In genomic region chr10:122514045-122514840, GRCh38 we compare ENCODE assay signal across 31 cellular contexts. TPM values are rescaled to one million over a fixed set of nuclear protein-coding genes. Genes with fewer than 3 reads are reported as not detected.
DNase-seq lines count a peak whose midpoint lies in the region; ATAC-seq and TF ChIP-seq lines count a peak whose summit lies in the region.
"Had no signal": no experiment of that assay in that cellular context is flagged by ENCODE, and none has a peak within 500 bp of the region (broad histone marks: within the 10 kb centered on the region; RNA-seq: fewer than 3 reads in every experiment).

No MANE protein-coding gene starts in this region.

- no peak overlapping the region for H3K4me3 Mint-ChIP-seq in MCF 10A (ENCODE audit: unreplicated experiment)
- H3K4me3 Mint-ChIP-seq: activated CD4-positive, alpha-beta T cell treated with anti-CD3 and anti-CD28 coated beads for 36 hours; activated T-cell treated with anti-CD3 and anti-CD28 coated beads, Interleukin-2, amount 50 U/mL, for 4 hours; natural killer cell treated with Interleukin-12 subunit alpha and Interleukin-12 subunit beta and Interleukin-15 and Interleukin-18, amount 100 ng/mL, for 72 hours had no signal

- DNase-seq in MCF 10A (ENCODE audit: unreplicated experiment), result no peak
- DNase-seq in breast epithelium (ENCODE audit: low spot score in 2 of 2), result no peak
- peak; percentile 56 for DNase-seq in brain microvascular endothelial cell
- DNase-seq in lower lobe of right lung, result no peak
- DNase-seq in inferior parietal cortex (ENCODE audit: extremely low spot score), result no peak
- DNase-seq: activated CD4-positive, alpha-beta T cell treated with anti-CD3 and anti-CD28 coated beads for 36 hours; activated naive CD4-positive, alpha-beta T cell treated with Interleukin-2 at 50 U/mL for 16 hours; activated T-cell treated with anti-CD3 and anti-CD28 coated beads, Interleukin-2, amount 50 U/mL, for 4 hours; DMS79 treated with DMSO at 0.1 percent for 48 hours; effector memory CD4-positive, alpha-beta T cell; KBM-7; NCI-H1048; NCI-H187; NCI-H2227 treated with DMSO at 0.1 percent for 48 hours; NCI-H82; pancreas; SIG-M5; T-helper 1 cell had no signal

- no peak for TF ChIP-seq POLR2A in breast epithelium (IDR thresholded peaks at IDR 0.05)
- TF ChIP-seq POLR2A in gastroesophageal sphincter (IDR thresholded peaks at IDR 0.05), result no peak

- peaks cover 75% of the 10 kb centered on the region for H3K36me3 Mint-ChIP-seq in MCF 10A (ENCODE audit: insufficient read depth, unreplicated experiment)
- H3K36me3 Mint-ChIP-seq: natural killer cell treated with Interleukin-12 subunit alpha and Interleukin-12 subunit beta and Interleukin-15 and Interleukin-18, amount 100 ng/mL, for 72 hours had no signal

- POLR2A ChIA-PET in MCF 10A (lab: Yijun Ruan, JAX), result interaction anchor here (0.5 to 2.3 kb wide), 5 partner anchors 10 to 216 kb away, joined by 3 to 10 read pairs (median 4); partner anchors contain the start of gene PLEKHA1

- TF ChIP-seq CTCF in MCF 10A (IDR thresholded peaks at IDR 0.05; ENCODE audit: unreplicated experiment), result no peak
- no peak for TF ChIP-seq CTCF in breast epithelium (IDR thresholded peaks at IDR 0.05)
- TF ChIP-seq CTCF in brain microvascular endothelial cell (IDR thresholded peaks at IDR 0.05; ENCODE audit: low read depth, low read length, missing control alignments), result no peak
- TF ChIP-seq CTCF in gastroesophageal sphincter (IDR thresholded peaks at IDR 0.05), result no peak
- TF ChIP-seq CTCF in lower lobe of right lung (IDR thresholded peaks at IDR 0.05), result no peak

- no peaks in the 10 kb centered on the region for H3K9me3 ChIP-seq in breast epithelium
- no peaks in the 10 kb centered on the region for H3K9me3 ChIP-seq in gastroesophageal sphincter
- no peaks in the 10 kb centered on the region for H3K9me3 ChIP-seq in lower lobe of right lung
- H3K9me3 ChIP-seq: esophagus muscularis mucosa, pancreas, thoracic aorta had no signal

- H3K27ac ChIP-seq in breast epithelium (no peak overlapping the region), brain microvascular endothelial cell (no peak overlapping the region), gastroesophageal sphincter (peak overlapping the region in 3 of 4 donors; percentile 12 to 42 (median 32)), temporal lobe (ENCODE audit: low read depth, low read length) (peak overlapping the region; percentile 47), lower lobe of right lung (no peak overlapping the region)
- H3K27ac ChIP-seq: 22Rv1, pancreas, thoracic aorta had no signal

- no peak for TF ChIP-seq EP300 in gastroesophageal sphincter (IDR thresholded peaks at IDR 0.05)

- no peak overlapping the region for H3K27ac Mint-ChIP-seq in MCF 10A (ENCODE audit: low read depth, unreplicated experiment)
- H3K27ac Mint-ChIP-seq: activated CD4-positive, alpha-beta T cell treated with anti-CD3 and anti-CD28 coated beads for 36 hours; natural killer cell treated with Interleukin-12 subunit alpha and Interleukin-12 subunit beta and Interleukin-15 and Interleukin-18, amount 100 ng/mL, for 72 hours had no signal

- H3K27me3 ChIP-seq in breast epithelium (no peaks in the 10 kb centered on the region), brain microvascular endothelial cell (replicated peaks) (no peaks in the 10 kb centered on the region), gastroesophageal sphincter (no peaks in the 10 kb centered on the region), lower lobe of right lung (ENCODE audit: low read depth) (no peaks in the 10 kb centered on the region)
- H3K27me3 ChIP-seq: esophagus muscularis mucosa, pancreas had no signal

- H3K9me3 Mint-ChIP-seq in MCF 10A (ENCODE audit: unreplicated experiment), result no peaks in the 10 kb centered on the region
- H3K9me3 Mint-ChIP-seq: activated T-cell treated with anti-CD3 and anti-CD28 coated beads, Interleukin-2, amount 50 U/mL, for 4 hours; natural killer cell treated with Interleukin-12 subunit alpha and Interleukin-12 subunit beta and Interleukin-15 and Interleukin-18, amount 100 ng/mL, for 72 hours had no signal

- intact Hi-C loops in MCF 10A (cut with micrococcal nuclease) (loop anchor here (5.0 kb wide), 1 partner anchor 53 kb away; no protein-coding TSS in a partner anchor), breast epithelium (cut with DNase I; ENCODE audit: low total_unique reads) (no loop called here), lower lobe of right lung (cut with DNase I) (no loop called here)

- in situ Hi-C loops in brain microvascular endothelial cell (cut with HindIII; ENCODE audit: low pct_ligation_motif_present, low sequenced_read_pairs), result no loop called here

- H3K4me3 ChIP-seq in breast epithelium, result no peak overlapping the region
- H3K4me3 ChIP-seq in brain microvascular endothelial cell (ENCODE audit: low read depth, low read length), result no peak overlapping the region
- H3K4me3 ChIP-seq in gastroesophageal sphincter, result no peak overlapping the region
- no peak overlapping the region for H3K4me3 ChIP-seq in lower lobe of right lung
- H3K4me3 ChIP-seq: esophagus muscularis mucosa, GM12878, pancreas, thoracic aorta had no signal

- H3K4me1 ChIP-seq in breast epithelium (no peaks in the 10 kb centered on the region), gastroesophageal sphincter (peaks cover 0 to 12% (median 0%) of the 10 kb centered on the region in 3 donors), lower lobe of right lung (no peaks in the 10 kb centered on the region)
- H3K4me1 ChIP-seq: esophagus muscularis mucosa, pancreas had no signal

- peaks cover 21% of the 10 kb centered on the region for H3K4me1 Mint-ChIP-seq in MCF 10A (ENCODE audit: insufficient read depth, unreplicated experiment)

- H3K36me3 ChIP-seq in breast epithelium, result no peaks in the 10 kb centered on the region
- no peaks in the 10 kb centered on the region for H3K36me3 ChIP-seq in brain microvascular endothelial cell (replicated peaks)
- peaks cover 0 to 89% of the 10 kb centered on the region in 2 donors for H3K36me3 ChIP-seq in gastroesophageal sphincter
- peaks cover 19% of the 10 kb centered on the region for H3K36me3 ChIP-seq in lower lobe of right lung
- H3K36me3 ChIP-seq: pancreas had no signal

- ATAC-seq in gastroesophageal sphincter (no peak), lower lobe of right lung (no peak), HG03457 (IDR thresholded peaks at IDR 0.05; ENCODE audit: unreplicated experiment) (no peak)
- ATAC-seq: activated CD4-positive, alpha-beta T cell treated with anti-CD3 and anti-CD28 coated beads for 36 hours; activated T-cell treated with anti-CD3 and anti-CD28 coated beads, Interleukin-2, amount 50 U/mL, for 4 hours; GM12878; natural killer cell treated with Interleukin-12 subunit alpha and Interleukin-12 subunit beta and Interleukin-15 and Interleukin-18, amount 100 ng/mL, for 72 hours had no signal

- no peaks in the 10 kb centered on the region for H3K27me3 Mint-ChIP-seq in MCF 10A (ENCODE audit: insufficient read depth, unreplicated experiment)
- H3K27me3 Mint-ChIP-seq: activated CD4-positive, alpha-beta T cell treated with anti-CD3 and anti-CD28 coated beads for 36 hours; natural killer cell treated with Interleukin-12 subunit alpha and Interleukin-12 subunit beta and Interleukin-15 and Interleukin-18, amount 100 ng/mL, for 72 hours had no signal

- BruUV-seq in MCF 10A (replicated peaks; lab: Mats Ljungman, UMichigan), result TSS peak; percentile 96

- 89 to 90% methylated on average over 17 to 19 of the region's 22 CpGs for WGBS in gastroesophageal sphincter (ENCODE audit: low coverage in 1 of 2), 2 donors

- CTCF ChIA-PET in MCF 10A (lab: Yijun Ruan, JAX), result interaction anchor here (0.9 to 3.4 kb wide), 3 partner anchors 19 to 51 kb away, joined by 3 to 25 read pairs (median 4); no protein-coding TSS in a partner anchor

RNA-seq across cellular contexts. Expression of gene DMBT1, which starts 46.3 kb away (rescaled TPM):
- 4.4 and 7.6 TPM in 2 replicates for total RNA-seq in MCF 10A (2022)
- 1 to 10 TPM in 1 of 3 donors, under 1 TPM in 1, not detected in 1; 0.15 to 2.3 TPM for total RNA-seq in breast epithelium
- total RNA-seq in gastroesophageal sphincter, result 1 to 10 TPM in 1 of 4 donors, under 1 TPM in 1, not detected in 2; 0.08 to 2.8 TPM
- under 0.01 TPM for total RNA-seq in temporal lobe
- 43.1 TPM for total RNA-seq in lower lobe of right lung
- total RNA-seq: activated CD4-positive, alpha-beta T cell treated with anti-CD3 and anti-CD28 coated beads for 36 hours; activated CD8-positive, alpha-beta memory T cell treated with anti-CD3 and anti-CD28 coated beads for 36 hours; natural killer cell treated with Interleukin-12 subunit alpha and Interleukin-12 subunit beta and Interleukin-15 and Interleukin-18, amount 100 ng/mL, for 72 hours; OCI-LY7 had no signal

RNA-seq across cellular contexts. Expression of gene HTRA1, which starts 52.9 kb away (rescaled TPM):
- total RNA-seq in MCF 10A (2022) (157 and 175 TPM in 2 replicates), breast epithelium (100 to 1,000 TPM; 116 to 347 (median 152) TPM), gastroesophageal sphincter (100 to 1,000 TPM; 107 to 137 (median 111) TPM), temporal lobe (46.7 TPM), lower lobe of right lung (45.3 TPM)
- total RNA-seq: activated CD4-positive, alpha-beta T cell treated with anti-CD3 and anti-CD28 coated beads for 36 hours; activated CD8-positive, alpha-beta memory T cell treated with anti-CD3 and anti-CD28 coated beads for 36 hours; GM12878; natural killer cell treated with Interleukin-12 subunit alpha and Interleukin-12 subunit beta and Interleukin-15 and Interleukin-18, amount 100 ng/mL, for 72 hours; OCI-LY7 had no signal

RNA-seq across cellular contexts. Expression of gene ARMS2, which starts 59.8 kb away (rescaled TPM):
- not detected in 2 replicates for total RNA-seq in MCF 10A (2022)
- not detected for total RNA-seq in breast epithelium
- total RNA-seq in gastroesophageal sphincter, result not detected
- not detected for total RNA-seq in temporal lobe
- total RNA-seq in lower lobe of right lung, result not detected
- total RNA-seq: activated CD4-positive, alpha-beta T cell treated with anti-CD3 and anti-CD28 coated beads for 36 hours; activated CD8-positive, alpha-beta memory T cell treated with anti-CD3 and anti-CD28 coated beads for 36 hours; activated T-cell treated with anti-CD3 and anti-CD28 coated beads, Interleukin-2, amount 50 U/mL, for 4 hours; cerebellum; GM12878; left lobe of liver; natural killer cell treated with Interleukin-12 subunit alpha and Interleukin-12 subunit beta and Interleukin-15 and Interleukin-18, amount 100 ng/mL, for 72 hours; OCI-LY7; pancreas; right cardiac atrium; thoracic aorta had no signal

Comparison
In these comparisons a context has a peak if more than half of its experiments do, and no peak if none do; other contexts are left out.
1. H3K27ac ChIP-seq: peak in gastroesophageal sphincter (3 of 4) and temporal lobe (single experiment); none in breast epithelium (0 of 2), brain microvascular endothelial cell (single experiment) and lower lobe of right lung (single experiment).